ENCODE assay signal across 8 cellular contexts in genomic region chr6:148051-148984, GRCh38.
DNase-seq lines count a peak whose midpoint lies in the region; ATAC-seq and TF ChIP-seq lines count a peak whose summit lies in the region.
"Not testable (repeated sequence)": the region's sequence is repeated elsewhere in the genome, so short reads cannot be mapped to it uniquely, and the experiment has no call there.

No MANE protein-coding gene starts in this region.

- H3K9me3 Mint-ChIP-seq in activated naive CD4-positive, alpha-beta T cell treated with anti-CD3 and anti-CD28 coated beads for 36 hours = not testable (repeated sequence)

- H3K4me3 ChIP-seq in AG09309 (ENCODE audit: control insufficient read depth, low read depth, low read length); heart left ventricle; gastrocnemius medialis: not testable (repeated sequence)

- 80 to 92% (median 85%) methylated on average over 40 to 61 of the region's 61 CpGs for WGBS in heart left ventricle, 4 donors

- TF ChIP-seq CTCF in AG09309 (IDR thresholded peaks at IDR 0.05; ENCODE audit: control insufficient read depth, insufficient read depth, low read depth, low read length, missing control alignments) (peak; percentile 36), heart left ventricle (IDR thresholded peaks at IDR 0.05) (peak; percentile 10 to 60 (median 38)), gastrocnemius medialis (IDR thresholded peaks at IDR 0.05 in 4 of 5, conservative IDR thresholded peaks at IDR 0.05 in 1 of 5) (peak in 3 of 5 experiments; percentile 7 to 30 (median 9))

- not testable (repeated sequence) for H3K27me3 Mint-ChIP-seq in activated naive CD4-positive, alpha-beta T cell treated with anti-CD3 and anti-CD28 coated beads for 36 hours (ENCODE audit: low read depth)

- TF ChIP-seq POLR2A in heart left ventricle (IDR thresholded peaks at IDR 0.05); gastrocnemius medialis (IDR thresholded peaks at IDR 0.05): not testable (repeated sequence)

- H3K27ac Mint-ChIP-seq in activated naive CD4-positive, alpha-beta T cell treated with anti-CD3 and anti-CD28 coated beads for 36 hours = not testable (repeated sequence)

- not testable (repeated sequence) for H3K27ac ChIP-seq in heart left ventricle, gastrocnemius medialis

- intact Hi-C loops in activated naive CD4-positive, alpha-beta T cell treated with anti-CD3 and anti-CD28 coated beads for 36 hours (cut with micrococcal nuclease); heart left ventricle (cut with DNase I); gastrocnemius medialis (cut with DNase I; ENCODE audit: low total_unique reads): not testable (repeated sequence)

- not testable (repeated sequence) for H3K36me3 Mint-ChIP-seq in activated naive CD4-positive, alpha-beta T cell treated with anti-CD3 and anti-CD28 coated beads for 36 hours (ENCODE audit: low read depth)

- ATAC-seq in GM18873 (IDR thresholded peaks at IDR 0.05; ENCODE audit: low FRiP score, unreplicated experiment) (peak; percentile 97), HG02884 (IDR thresholded peaks at IDR 0.05; ENCODE audit: unreplicated experiment) (peak; percentile 96), heart left ventricle (peak in 2 of 4 donors; percentile 32 to 33)
- not testable (repeated sequence) for ATAC-seq in gastrocnemius medialis

- in situ Hi-C loops in gastrocnemius medialis (cut with MboI; ENCODE audit: low sequenced_read_pairs in 4 of 4) = not testable (repeated sequence)

- H3K4me1 Mint-ChIP-seq in activated naive CD4-positive, alpha-beta T cell treated with anti-CD3 and anti-CD28 coated beads for 36 hours (ENCODE audit: low read depth) = not testable (repeated sequence)

- not testable (repeated sequence) for H3K4me1 ChIP-seq in heart left ventricle, gastrocnemius medialis

- not testable (repeated sequence) for H3K36me3 ChIP-seq in heart left ventricle, gastrocnemius medialis

- CTCF ChIA-PET in activated naive CD4-positive, alpha-beta T cell treated with anti-CD3 and anti-CD28 coated beads for 36 hours (lab: Charles Lee) = interaction anchor here (0.7 to 1.7 kb wide), 12 partner anchors 9 to 535 kb away, joined by 3 to 8 read pairs (median 3); no protein-coding TSS in a partner anchor

- DNase-seq in AG09309 (ENCODE audit: low read depth) = not testable (repeated sequence)
- peak; percentile 95 for DNase-seq in NAMALWA (ENCODE audit: low spot score)
- peak; percentile 35 for DNase-seq in T-helper 9 cell
- DNase-seq in activated naive CD4-positive, alpha-beta T cell treated with anti-CD3 and anti-CD28 coated beads for 36 hours = peak; percentile 94
- DNase-seq in heart left ventricle = peak in 4 of 5 donors; percentile 23 to 49 (median 38)
- DNase-seq in gastrocnemius medialis = peak in 1 of 2 donors; percentile 16

- not testable (repeated sequence) for H3K4me3 Mint-ChIP-seq in activated naive CD4-positive, alpha-beta T cell treated with anti-CD3 and anti-CD28 coated beads for 36 hours

- H3K9me3 ChIP-seq in heart left ventricle, gastrocnemius medialis: not testable (repeated sequence)

- H3K27me3 ChIP-seq in heart left ventricle = peaks cover 0 to 29% (median under 1%) of the 10 kb centered on the region in 9 donors
- H3K27me3 ChIP-seq in gastrocnemius medialis = not testable (repeated sequence)
